In the genomic region with DNA sequence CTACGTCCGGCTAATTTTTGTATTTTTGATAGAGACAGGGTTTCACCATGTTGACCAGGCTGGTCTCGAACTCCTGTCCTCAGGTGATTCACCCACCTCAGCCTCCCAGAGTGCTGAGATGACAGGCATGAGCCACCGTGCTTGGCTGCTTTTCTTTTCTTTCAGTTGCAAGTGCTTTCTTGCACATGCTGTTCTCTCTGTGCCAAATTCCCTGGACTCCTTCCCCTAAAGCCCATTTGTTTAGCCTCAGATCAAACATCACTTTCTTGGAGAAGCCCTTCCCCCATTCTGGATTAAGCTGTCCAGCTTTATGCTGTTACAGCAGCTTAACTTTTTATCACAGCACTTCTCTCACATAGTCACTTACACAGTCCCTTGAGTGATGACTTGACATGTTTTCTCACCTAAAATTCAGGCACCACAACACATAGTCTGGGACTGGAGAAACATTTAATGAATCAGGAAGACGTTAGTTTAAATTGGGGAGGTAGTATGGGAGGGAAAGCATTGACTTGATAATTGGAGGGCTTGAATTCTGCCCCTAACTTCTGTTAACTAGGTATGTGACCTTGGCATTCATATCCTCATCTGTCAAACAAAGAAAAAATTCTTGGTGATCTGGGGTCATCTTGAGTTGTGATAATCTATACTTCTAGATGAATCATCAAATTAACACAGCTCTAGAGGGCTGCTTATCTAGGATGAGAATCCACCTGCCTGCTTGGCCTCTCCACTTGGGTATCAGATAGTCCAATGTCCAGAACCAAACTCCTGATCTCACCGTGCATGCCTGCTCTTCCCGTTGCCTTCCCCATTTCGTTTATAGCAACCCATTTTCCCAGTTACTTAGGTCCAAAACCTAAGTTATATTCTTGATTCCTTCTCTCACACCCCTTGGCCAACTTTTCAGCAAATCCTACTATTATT, we compare ENCODE assay signal across 15 cellular contexts. TPM values are rescaled to one million over a fixed set of nuclear protein-coding genes. Genes with fewer than 3 reads are reported as not detected.
DNase-seq lines count a peak whose midpoint lies in the region; ATAC-seq, FAIRE-seq and TF ChIP-seq lines count a peak whose summit lies in the region.
"Had no signal": no experiment of that assay in that cellular context is flagged by ENCODE, and none has a peak within 500 bp of the region (broad histone marks: within the 10 kb centered on the region; RNA-seq: fewer than 3 reads in every experiment).

No MANE protein-coding gene starts in this region.

- no peak overlapping the region for H3K4ac ChIP-seq in H9 (ENCODE audit: low read depth, low read length)

- H3K27ac ChIP-seq in H9 (ENCODE audit: insufficient read length, low read depth, low read length) = no peak overlapping the region
- H3K27ac ChIP-seq in hepatocyte = peak overlapping the region; percentile 70
- H3K27ac ChIP-seq in small intestine (ENCODE audit: low read depth in 1 of 2, low read length in 1 of 2) = peak overlapping the region; percentile 26 to 79

- TF ChIP-seq CTCF in H9 (conservative IDR thresholded peaks at IDR 0.05) (no peak), hepatocyte (IDR thresholded peaks at IDR 0.05; ENCODE audit: poor library complexity) (no peak)

- H3T11ph ChIP-seq in H9 (ENCODE audit: low read length) = no peak overlapping the region

- ATAC-seq in GM21528 (IDR thresholded peaks at IDR 0.05; ENCODE audit: low FRiP score, unreplicated experiment) (no peak), HG03139 (IDR thresholded peaks at IDR 0.05; ENCODE audit: unreplicated experiment) (no peak)
- ATAC-seq: PC-3 had no signal

- H3K4me3 ChIP-seq in hepatocyte (no peak overlapping the region), small intestine (ENCODE audit: low read depth in 1 of 2, low read length in 2 of 2) (no peak overlapping the region)
- H3K4me3 ChIP-seq: BLaER1 treated with 17β-estradiol and CSF1 and Interleukin-3, amounts not matched to agents 10 nM and 100 nM; uterus had no signal

- peaks cover 10% of the 10 kb centered on the region; the same call in 1 of the 2 replicates for H3K79me2 ChIP-seq in H9 (ENCODE audit: insufficient read depth, low read length)
- H3K79me2 ChIP-seq in hepatocyte = peaks cover 94% of the 10 kb centered on the region

- H3K4me2 ChIP-seq in H9 (ENCODE audit: insufficient read depth, insufficient read length, low read length) (no peak overlapping the region), hepatocyte (peak overlapping the region; percentile 52)

- no peak overlapping the region for H2BK12ac ChIP-seq in H9 (ENCODE audit: insufficient read length, low read depth, low read length)

- no peak overlapping the region for H3K56ac ChIP-seq in H9 (ENCODE audit: insufficient read length, low read depth, low read length)

- no peak overlapping the region for H2BK20ac ChIP-seq in H9 (ENCODE audit: low read depth, low read length, poor library complexity, severe bottlenecking)

- H2AFZ ChIP-seq in H9 (ENCODE audit: low read length) = no peak overlapping the region
- H2AFZ ChIP-seq in hepatocyte = no peak overlapping the region

- H3K27ac Mint-ChIP-seq in H9 = peak overlapping the region in 2 of 3 experiments; percentile 32 to 45; a peak in 4 of 7 replicates

- no peak for DNase-seq in H9
- peak; percentile 11 for DNase-seq in amniotic epithelial cell (ENCODE audit: low read depth)
- DNase-seq in hepatocyte (ENCODE audit: low spot score) = peak; percentile 37
- peak; percentile 86 for DNase-seq in small intestine
- no peak for DNase-seq in COLO829 (ENCODE audit: low spot score)
- DNase-seq in H4 (ENCODE audit: low spot score) = no peak
- DNase-seq: activated CD8-positive, alpha-beta memory T cell treated with anti-CD3 and anti-CD28 coated beads, Interleukin-2, amount 50 U/mL, for 4 hours; DMS79 treated with DMSO at 0.1 percent for 48 hours; mesendoderm; NCI-H345; PC-3; uterus had no signal

- no peak overlapping the region for H4K5ac ChIP-seq in H9 (ENCODE audit: insufficient read length, low read depth, low read length)

- H4K91ac ChIP-seq in H9 (ENCODE audit: insufficient read length, low read depth, low read length) = no peak overlapping the region

- peaks cover 2% of the 10 kb centered on the region; the same call in 1 of the 2 replicates for H3K27me3 Mint-ChIP-seq in H9 (ENCODE audit: low read depth)

- H3K14ac ChIP-seq in H9 (ENCODE audit: insufficient read depth, low read length) = no peak overlapping the region

- H3K4me1 Mint-ChIP-seq in H9 = peaks cover 59 to 71% of the 10 kb centered on the region in 2 experiments

- H3K27me3 ChIP-seq in H9 (ENCODE audit: insufficient read depth, low read length) (no peaks in the 10 kb centered on the region), hepatocyte (no peaks in the 10 kb centered on the region), small intestine (ENCODE audit: control insufficient read depth in 2 of 2, insufficient read depth in 2 of 2, low read length in 2 of 2) (no peaks in the 10 kb centered on the region)
- H3K27me3 ChIP-seq: BLaER1 treated with 17β-estradiol and CSF1 and Interleukin-3, amounts not matched to agents 10 nM and 100 nM; uterus had no signal

- H3K9me3 ChIP-seq in H9 (ENCODE audit: control insufficient read depth, low read depth, low read length) (no peaks in the 10 kb centered on the region), hepatocyte (ENCODE audit: low read depth) (no peaks in the 10 kb centered on the region), small intestine (ENCODE audit: control insufficient read depth, low read depth) (no peaks in the 10 kb centered on the region)
- H3K9me3 ChIP-seq: BLaER1 treated with 17β-estradiol and CSF1 and Interleukin-3, amounts not matched to agents 10 nM and 100 nM; uterus had no signal

- no peak overlapping the region for H2AK5ac ChIP-seq in H9 (ENCODE audit: insufficient read length, low read length)

- H3K36me3 ChIP-seq in hepatocyte (replicated peaks; ENCODE audit: insufficient read depth, low read depth) (no peaks in the 10 kb centered on the region), small intestine (ENCODE audit: control insufficient read depth in 2 of 2, insufficient read depth in 2 of 2, low read length in 2 of 2) (peaks cover 0 to 8% of the 10 kb centered on the region in 2 donors)
- H3K36me3 ChIP-seq: uterus had no signal

- H3K9me3 Mint-ChIP-seq in H9 = no peaks in the 10 kb centered on the region

- no peaks in the 10 kb centered on the region for H3K9me2 ChIP-seq in hepatocyte (replicated peaks; ENCODE audit: insufficient read depth)

- H3K4me3 Mint-ChIP-seq in H9 = no peak overlapping the region

- H2BK5ac ChIP-seq in H9 (ENCODE audit: insufficient read length, low read length) = no peak overlapping the region

- H3K9ac ChIP-seq in H9 (ENCODE audit: extremely low read depth, insufficient read length, low read length) = no peak overlapping the region

- H3K36me3 Mint-ChIP-seq in H9 (ENCODE audit: insufficient read depth in 1 of 3, low read depth in 3 of 3) = no peaks in the 10 kb centered on the region; a peak in 1 of 7 replicates

- no CpG with 5 or more reads among the region's 8 CpGs for WGBS in H9 (ENCODE audit: extremely low coverage, insufficient read length, low lambda C conversion rate)
- 65% methylated on average over 8 of the region's 8 CpGs for WGBS in hepatocyte (ENCODE audit: low lambda C conversion rate, missing lambda C conversion rate)
- WGBS in small intestine, 3 donors = 31 to 62% (median 53%) methylated on average over 8 of the region's 8 CpGs

- H3K18ac ChIP-seq in H9 (ENCODE audit: insufficient read length, low read depth, low read length) = no peak overlapping the region

- H3K23ac ChIP-seq in H9 (ENCODE audit: insufficient read length, low read depth, low read length) = no peak overlapping the region

- FAIRE-seq in small intestine (lab: Jason Lieb, UNC) = no peak

- H3K23me2 ChIP-seq in H9 (ENCODE audit: insufficient read length, low read depth, low read length, poor library complexity, severe bottlenecking) = no peaks in the 10 kb centered on the region

- H3K4me1 ChIP-seq in H9 (ENCODE audit: insufficient read depth, low read length) = peaks cover 16% of the 10 kb centered on the region
- H3K4me1 ChIP-seq in hepatocyte (ENCODE audit: insufficient read depth) = peaks cover 43% of the 10 kb centered on the region
- H3K4me1 ChIP-seq in small intestine (ENCODE audit: control insufficient read depth in 2 of 2, insufficient read depth in 1 of 2, low read depth in 1 of 2, low read length in 1 of 2) = peaks cover 8 to 12% of the 10 kb centered on the region in 2 donors

- H2BK15ac ChIP-seq in H9 (ENCODE audit: low read depth, low read length) = no peak overlapping the region

- no peak overlapping the region for H2BK120ac ChIP-seq in H9 (ENCODE audit: low read depth, low read length, poor library complexity, severe bottlenecking)

- H4K20me1 ChIP-seq in H9 (ENCODE audit: control insufficient read depth, insufficient read depth, insufficient read length) (no peaks in the 10 kb centered on the region), hepatocyte (ENCODE audit: insufficient read depth, poor library complexity, severe bottlenecking) (peaks cover 60% of the 10 kb centered on the region)

- peaks cover 8% of the 10 kb centered on the region for H3K79me1 ChIP-seq in H9 (ENCODE audit: insufficient read depth, low read depth, low read length, poor library complexity, severe bottlenecking)

- no peak overlapping the region for H4K8ac ChIP-seq in H9 (replicated peaks; ENCODE audit: insufficient read length, low read depth, low read length)

RNA-seq across cellular contexts. Expression of a gene that starts 18.4 kb away (rescaled TPM):
- total RNA-seq in H9 (2021) = 64.9 and 66.6 TPM in 2 replicates
- 111 and 129 TPM in 2 replicates for total RNA-seq in hepatocyte
- 167 and 196 TPM in 2 replicates for polyA plus RNA-seq in hepatocyte
- 100 to 1,000 TPM; 126 to 294 (median 216) TPM for polyA plus RNA-seq in small intestine
- total RNA-seq in H4 (2014; rRNA removed; shearing (Covaris generic)) = 53.2 and 57.4 TPM in 2 replicates

RNA-seq across cellular contexts. Expression of a gene that starts 18.8 kb away (rescaled TPM):
- total RNA-seq in H9 (2021) (114 and 128 TPM in 2 replicates), hepatocyte (55.2 and 59.9 TPM in 2 replicates)
- polyA plus RNA-seq in hepatocyte (16.8 and 21.9 TPM in 2 replicates), small intestine (10 to 100 TPM; 53.0 to 62.7 (median 57.6) TPM)
- 80.0 and 123 TPM in 2 replicates for total RNA-seq in H4 (2014; rRNA removed; shearing (Covaris generic))

RNA-seq across cellular contexts. Expression of a gene that starts 40.7 kb away (rescaled TPM):
- 75.8 and 78.0 TPM in 2 replicates for total RNA-seq in H9 (2021)
- total RNA-seq in hepatocyte = 33.2 and 37.8 TPM in 2 replicates
- polyA plus RNA-seq in hepatocyte = 30.8 and 38.5 TPM in 2 replicates
- 10 to 100 TPM; 15.1 to 29.8 (median 23.3) TPM for polyA plus RNA-seq in small intestine
- total RNA-seq in H4 (2014; rRNA removed; shearing (Covaris generic)) = 8.6 and 10.4 TPM in 2 replicates

RNA-seq across cellular contexts. Expression of a gene that starts 57.0 kb away (rescaled TPM):
- total RNA-seq in H9 (2021) (63.6 and 68.2 TPM in 2 replicates), hepatocyte (14.5 and 17.5 TPM in 2 replicates)
- polyA plus RNA-seq in hepatocyte (37.4 and 41.1 TPM in 2 replicates), small intestine (10 to 100 TPM in 1 of 3 donors, 1 to 10 TPM in 2; 2.7 to 18.2 (median 7.8) TPM)
- total RNA-seq in H4 (2014; rRNA removed; shearing (Covaris generic)) = 22.8 and 23.1 TPM in 2 replicates

Comparison
In these comparisons a context has a peak if more than half of its experiments do, and no peak if none do; other contexts are left out.
1. DNase-seq: peak in amniotic epithelial cell (single experiment), hepatocyte (single experiment) and small intestine (single experiment); none in H9 (single experiment), COLO829 (single experiment) and H4 (single experiment).